8 cellular contexts compared by ENCODE assay signal in the genomic region with DNA sequence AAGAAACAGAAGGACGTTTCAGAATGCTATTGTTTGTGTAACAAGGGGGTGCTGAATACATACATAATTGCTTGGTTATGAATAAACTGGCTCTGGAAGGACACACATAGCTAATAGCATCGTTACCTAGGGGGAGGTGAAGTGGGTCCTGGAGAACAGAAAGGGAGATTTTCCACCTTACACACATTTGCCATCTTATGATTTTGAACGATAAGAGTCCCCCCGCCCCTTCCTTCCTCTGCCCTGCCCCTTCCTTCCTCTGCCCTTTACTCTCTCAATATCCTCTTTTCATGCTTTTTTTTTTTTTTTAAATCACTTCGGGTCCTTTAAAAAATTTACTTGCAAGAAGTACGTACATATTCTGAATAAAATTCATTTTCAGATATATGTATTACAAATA. TPM values are rescaled to one million over a fixed set of nuclear protein-coding genes. Genes with fewer than 3 reads are reported as not detected.
A peak's percentile ranks its signal among the peaks of the same experiment; 100 is the strongest.
DNase-seq lines count a peak whose midpoint lies in the region; ATAC-seq and TF ChIP-seq lines count a peak whose summit lies in the region.

No MANE protein-coding gene starts in this region.

- ATAC-seq in PC-3 (no peak), psoas muscle (no peak), GM21825 (IDR thresholded peaks at IDR 0.05; ENCODE audit: unreplicated experiment) (no peak), left lung (no peak), HG03432 (IDR thresholded peaks at IDR 0.05; ENCODE audit: unreplicated experiment) (no peak)

- POLR2A ChIA-PET in PC-3 (lab: Charles Lee; ENCODE audit: unreplicated experiment) = no interaction called here

- H3K4me1 Mint-ChIP-seq in Calu3 (ENCODE audit: low read depth, unreplicated experiment) = peaks cover 18% of the 10 kb centered on the region
- peaks cover 33% of the 10 kb centered on the region for H3K4me1 Mint-ChIP-seq in activated naive CD8-positive, alpha-beta T cell (ENCODE audit: low read depth)

- H3K9ac ChIP-seq in PC-3 (ENCODE audit: low read length) = peak overlapping the region; percentile 85

- H3K4me1 ChIP-seq in PC-3 (ENCODE audit: insufficient read depth, low read length) (peaks cover 11% of the 10 kb centered on the region), psoas muscle (peaks cover 28% of the 10 kb centered on the region), left lung (peaks cover 3 to 49% of the 10 kb centered on the region in 2 donors)

- H3K27ac Mint-ChIP-seq in Calu3 (ENCODE audit: unreplicated experiment) = no peak overlapping the region
- H3K27ac Mint-ChIP-seq in activated naive CD8-positive, alpha-beta T cell = peak overlapping the region; percentile 95

- H3K27me3 ChIP-seq in PC-3 (ENCODE audit: low read length) = no peaks in the 10 kb centered on the region
- no peaks in the 10 kb centered on the region for H3K27me3 ChIP-seq in psoas muscle (ENCODE audit: insufficient read depth in 3 of 3, low read length in 2 of 3)
- H3K27me3 ChIP-seq in left lung = no peaks in the 10 kb centered on the region

- H3K27ac ChIP-seq in PC-3 (ENCODE audit: low read length) = no peak overlapping the region
- H3K27ac ChIP-seq in psoas muscle = no peak overlapping the region
- peak overlapping the region in 1 of 2 donors; percentile 95 for H3K27ac ChIP-seq in left lung

- intact Hi-C loops in Calu3 (cut with micrococcal nuclease; ENCODE audit: unreplicated experiment) = loop anchor here (5.0 to 10.0 kb wide), 3 partner anchors 89 to 389 kb away; partner anchors contain the start of gene TMEM11
- intact Hi-C loops in PC-3 (cut with micrococcal nuclease) = no loop called here
- intact Hi-C loops in psoas muscle (cut with DNase I) = loop anchor here (5.0 to 10.0 kb wide), 4 partner anchors 36 to 329 kb away; partner anchors contain the start of gene TMEM11 (in 2 of the 2)
- intact Hi-C loops in left lung (cut with DNase I) = no loop called here

- H3K4me3 ChIP-seq in PC-3 (ENCODE audit: low read length) (peak overlapping the region; percentile 86), psoas muscle (peak overlapping the region; percentile 93), left lung (peak overlapping the region in 1 of 2 donors; percentile 69)

- TF ChIP-seq CTCF in Calu3 (IDR thresholded peaks at IDR 0.05; ENCODE audit: unreplicated experiment) (no peak), PC-3 (conservative IDR thresholded peaks at IDR 0.05; ENCODE audit: low read depth, low read length) (no peak), psoas muscle (IDR thresholded peaks at IDR 0.05) (no peak), left lung (IDR thresholded peaks at IDR 0.05) (no peak)

- DNase-seq in Calu3 = no peak
- no peak for DNase-seq in PC-3
- DNase-seq in psoas muscle = no peak
- no peak for DNase-seq in left lung
- no peak for DNase-seq in RKO (ENCODE audit: low spot score)

- H3K9me3 ChIP-seq in PC-3 (ENCODE audit: low read length) (no peaks in the 10 kb centered on the region), psoas muscle (no peaks in the 10 kb centered on the region), left lung (no peaks in the 10 kb centered on the region)

- peaks cover 37% of the 10 kb centered on the region for H3K79me2 ChIP-seq in PC-3 (ENCODE audit: low read length)

- peak overlapping the region; percentile 93 for H3K4me3 Mint-ChIP-seq in Calu3 (ENCODE audit: low read depth, unreplicated experiment)
- peak overlapping the region; percentile 94 for H3K4me3 Mint-ChIP-seq in activated naive CD8-positive, alpha-beta T cell

- WGBS in psoas muscle, 3 donors = 61 to 63% (median 61%) methylated on average over 6 of the region's 6 CpGs

- H3K9me2 ChIP-seq in PC-3 (replicated peaks; ENCODE audit: low read length) = no peaks in the 10 kb centered on the region

- H3K4me2 ChIP-seq in PC-3 (ENCODE audit: low read length) = peak overlapping the region; percentile 95

- H3F3A ChIP-seq in PC-3 (ENCODE audit: low read length, unreplicated experiment) = no peaks in the 10 kb centered on the region

- CTCF ChIA-PET in Calu3 (lab: Charles Lee) (no interaction called here), PC-3 (lab: Charles Lee) (no interaction called here)

- no peaks in the 10 kb centered on the region for H3K9me3 Mint-ChIP-seq in Calu3 (ENCODE audit: low read depth, unreplicated experiment)
- no peaks in the 10 kb centered on the region for H3K9me3 Mint-ChIP-seq in activated naive CD8-positive, alpha-beta T cell (ENCODE audit: low read depth)

- no peaks in the 10 kb centered on the region for H4K20me1 ChIP-seq in PC-3 (ENCODE audit: low read length)

- no peaks in the 10 kb centered on the region for H3K27me3 Mint-ChIP-seq in Calu3 (ENCODE audit: unreplicated experiment)
- H3K27me3 Mint-ChIP-seq in activated naive CD8-positive, alpha-beta T cell = no peaks in the 10 kb centered on the region

- peak overlapping the region; percentile 83; the same call in 1 of the 2 replicates for H2AFZ ChIP-seq in PC-3 (ENCODE audit: low read length)

- peaks cover 16% of the 10 kb centered on the region for H3K36me3 Mint-ChIP-seq in Calu3 (ENCODE audit: insufficient read depth, unreplicated experiment)
- no peaks in the 10 kb centered on the region for H3K36me3 Mint-ChIP-seq in activated naive CD8-positive, alpha-beta T cell

- BruUV-seq in Calu3 (replicated peaks; lab: Mats Ljungman, UMichigan) (no TSS peak), PC-3 (replicated peaks; lab: Mats Ljungman, UMichigan) (no TSS peak)

- H3K36me3 ChIP-seq in PC-3 (ENCODE audit: low read depth, low read length) (no peaks in the 10 kb centered on the region), psoas muscle (ENCODE audit: insufficient read depth in 1 of 2, low read depth in 1 of 2) (no peaks in the 10 kb centered on the region), left lung (no peaks in the 10 kb centered on the region)

RNA-seq across cellular contexts. Expression of gene DHRS7B, which starts 0.9 kb away (rescaled TPM):
- 15.3 and 17.7 TPM in 2 replicates for total RNA-seq in Calu3 (2022)
- 29.5 and 38.4 TPM in 2 replicates for total RNA-seq in PC-3 (2014; rRNA removed)
- total RNA-seq in psoas muscle = 10 to 100 TPM; 15.7 to 50.1 (median 37.7) TPM
- 10 to 100 TPM; 23.6 to 31.9 (median 26.7) TPM for polyA plus RNA-seq in psoas muscle
- 10 to 100 TPM; 25.8 to 29.1 TPM for total RNA-seq in left lung

Comparison
In these comparisons a context has a peak if more than half of its experiments do, and no peak if none do; other contexts are left out.
1. intact Hi-C loops: an anchor here in Calu3 (5.0 to 10.0 kb wide) and psoas muscle (5.0 to 10.0 kb wide); none called in PC-3 and left lung.